Comparison of ENCODE assay signal across 8 cellular contexts in genomic region chr1:147640553-147641165, GRCh38. TPM values are rescaled to one million over a fixed set of nuclear protein-coding genes. Genes with fewer than 3 reads are reported as not detected.
DNase-seq lines count a peak whose midpoint lies in the region; ATAC-seq and TF ChIP-seq lines count a peak whose summit lies in the region.

No MANE protein-coding gene starts in this region.

- no peak overlapping the region for H3K27ac ChIP-seq in C4-2B
- H3K27ac ChIP-seq in endodermal cell (ENCODE audit: low read depth, low read length) = no peak overlapping the region

- no peaks in the 10 kb centered on the region for H3K9me3 Mint-ChIP-seq in endodermal cell

- H3K36me3 ChIP-seq in endodermal cell (ENCODE audit: control insufficient read depth, insufficient read depth, low read length) = no peaks in the 10 kb centered on the region

- DNase-seq in GM19240 (ENCODE audit: insufficient read length, low spot score) = peak; percentile 81
- DNase-seq in NCI-H748 treated with DMSO at 0.1 percent for 48 hours (lab: John Stamatoyannopoulos, UW) = peak; percentile 66
- DNase-seq in activated CD8-positive, alpha-beta memory T cell treated with anti-CD3 and anti-CD28 coated beads for 24 hours = peak; percentile 85
- peak; percentile 95 for DNase-seq in endodermal cell
- peak; percentile 67 for DNase-seq in mucosa of gallbladder (ENCODE audit: low spot score)
- DNase-seq in stimulated activated CD8-positive, alpha-beta memory T cell treated with anti-CD3 and anti-CD28 coated beads, Interleukin-7, amount 100 ng/mL, for 1 hour (ENCODE audit: low read depth in 2 of 2) = peak; percentile 48 to 52

- peaks cover 7% of the 10 kb centered on the region for H3K36me3 Mint-ChIP-seq in endodermal cell (ENCODE audit: low read depth)

- no peak overlapping the region for H3K27ac Mint-ChIP-seq in endodermal cell

- H3K4me3 Mint-ChIP-seq in endodermal cell = no peak overlapping the region

- H3K27me3 Mint-ChIP-seq in endodermal cell (ENCODE audit: insufficient read depth) = no peaks in the 10 kb centered on the region

- no peak overlapping the region for H3K4me3 ChIP-seq in endodermal cell (ENCODE audit: low read length)

- 44 to 61% methylated on average over 4 to 9 of the region's 9 CpGs for WGBS in endodermal cell (ENCODE audit: insufficient coverage in 1 of 2, insufficient read length in 1 of 2), 2 experiments

- H3K27me3 ChIP-seq in endodermal cell (ENCODE audit: control insufficient read depth, insufficient read depth, low read length, poor library complexity, severe bottlenecking) = no peaks in the 10 kb centered on the region

- TF ChIP-seq CTCF in C4-2B (conservative IDR thresholded peaks at IDR 0.05) (peak; percentile 90), endodermal cell (conservative IDR thresholded peaks at IDR 0.05) (peak; percentile 96)

- peak; percentile 87 for ATAC-seq in HG03457 (IDR thresholded peaks at IDR 0.05; ENCODE audit: unreplicated experiment)

- peaks cover 2% of the 10 kb centered on the region for H3K4me1 Mint-ChIP-seq in endodermal cell

- H3K4me1 ChIP-seq in endodermal cell (ENCODE audit: control insufficient read depth, insufficient read depth, low read length) = no peaks in the 10 kb centered on the region

- H3K9me3 ChIP-seq in endodermal cell (ENCODE audit: control insufficient read depth, low read length) = no peaks in the 10 kb centered on the region

- no peak overlapping the region for H3K9ac ChIP-seq in endodermal cell (ENCODE audit: extremely low read depth, low read length, poor library complexity, severe bottlenecking)

RNA-seq across cellular contexts. Expression of gene ACP6, which starts 29.7 kb away (rescaled TPM):
- total RNA-seq in endodermal cell (10 to 100 TPM; 15.2 to 17.9 TPM), mucosa of gallbladder (23.4 TPM)
- polyA plus RNA-seq in endodermal cell (2013, experiment 1 of 2) = 18.3 TPM
- 21.4 TPM for polyA plus RNA-seq in endodermal cell (2013, experiment 2 of 2)
